In the genomic region with DNA sequence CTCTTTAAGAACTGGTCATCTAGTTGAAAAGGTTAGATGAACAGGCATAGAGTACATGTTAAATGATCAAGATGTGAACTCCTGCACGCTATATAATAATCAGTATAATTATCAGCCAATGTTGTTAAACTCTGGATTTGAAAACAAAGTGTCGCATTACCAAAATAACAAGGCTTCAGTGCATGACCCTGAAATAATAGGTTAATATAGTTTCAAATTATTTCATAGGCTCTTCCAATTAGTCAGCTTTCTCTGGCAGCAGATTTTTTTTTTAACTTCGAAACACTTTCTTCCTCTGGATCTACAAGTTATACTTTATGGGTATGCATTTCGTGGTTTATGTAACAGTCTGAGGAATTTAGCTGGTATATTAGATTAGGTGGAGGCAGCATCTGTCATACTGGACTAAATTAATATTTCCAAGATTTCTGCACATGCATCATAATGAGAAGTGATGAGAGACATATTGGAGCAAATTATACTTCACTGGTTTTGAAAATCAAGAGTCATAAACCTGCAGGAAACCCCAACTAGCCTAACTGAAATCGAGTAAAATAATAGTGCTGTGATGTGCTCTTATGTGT, we compare ENCODE assay signal across 18 cellular contexts.
DNase-seq lines count a peak whose midpoint lies in the region; ATAC-seq and TF ChIP-seq lines count a peak whose summit lies in the region.
"Had no signal": no experiment of that assay in that cellular context is flagged by ENCODE, and none has a peak within 500 bp of the region (broad histone marks: within the 10 kb centered on the region; RNA-seq: fewer than 3 reads in every experiment).

No MANE protein-coding gene starts in this region.

- no peaks in the 10 kb centered on the region for H4K20me1 ChIP-seq in GM23338 (replicated peaks; ENCODE audit: insufficient read depth)

- CTCF ChIA-PET in CD8-positive, alpha-beta T cell (lab: Charles Lee) = no interaction called here
- CTCF ChIA-PET in naive thymus-derived CD4-positive, alpha-beta T cell (lab: Charles Lee) = no interaction called here

- no peaks in the 10 kb centered on the region for H3K9me3 Mint-ChIP-seq in CD8-positive, alpha-beta T cell
- no peaks in the 10 kb centered on the region for H3K9me3 Mint-ChIP-seq in GM23338
- no peaks in the 10 kb centered on the region for H3K9me3 Mint-ChIP-seq in naive thymus-derived CD4-positive, alpha-beta T cell
- H3K9me3 Mint-ChIP-seq: H9 had no signal

- TF ChIP-seq EP300 in transverse colon (IDR thresholded peaks at IDR 0.05; ENCODE audit: low read depth) = no peak

- in situ Hi-C loops in transverse colon (cut with MboI; ENCODE audit: low pct_ligation_motif_present in 1 of 4, low pct_unique_long_range_greater_than_20kb in 1 of 4, low sequenced_read_pairs in 3 of 4) = no loop called here

- H2AFZ ChIP-seq in GM23338 = no peak overlapping the region

- H3K4me2 ChIP-seq in GM23338 = no peak overlapping the region

- no peaks in the 10 kb centered on the region for H3F3A ChIP-seq in GM23338 (replicated peaks; ENCODE audit: low read depth)

- no peaks in the 10 kb centered on the region for H3K36me3 ChIP-seq in CD8-positive, alpha-beta T cell (ENCODE audit: insufficient read depth, low read length)
- H3K36me3 ChIP-seq in GM23338 (ENCODE audit: insufficient read depth) (no peaks in the 10 kb centered on the region), transverse colon (no peaks in the 10 kb centered on the region)
- no peaks in the 10 kb centered on the region for H3K36me3 ChIP-seq in naive thymus-derived CD4-positive, alpha-beta T cell (ENCODE audit: control insufficient read depth in 2 of 3, insufficient read depth in 3 of 3, low read length in 3 of 3)

- H3K4me3 Mint-ChIP-seq in CD8-positive, alpha-beta T cell = no peak overlapping the region
- no peak overlapping the region for H3K4me3 Mint-ChIP-seq in GM23338
- peak overlapping the region in 5 of 10 donors; percentile 21 to 86 (median 47) for H3K4me3 Mint-ChIP-seq in naive thymus-derived CD4-positive, alpha-beta T cell
- H3K4me3 Mint-ChIP-seq: H9 had no signal

- H3K4me3 ChIP-seq in CD8-positive, alpha-beta T cell (ENCODE audit: low read depth, low read length) = no peak overlapping the region
- H3K4me3 ChIP-seq in GM23338 = no peak overlapping the region
- H3K4me3 ChIP-seq in naive thymus-derived CD4-positive, alpha-beta T cell (ENCODE audit: low read length) = no peak overlapping the region
- no peak overlapping the region for H3K4me3 ChIP-seq in transverse colon

- no peak for TF ChIP-seq CTCF in CD8-positive, alpha-beta T cell (IDR thresholded peaks at IDR 0.05)
- TF ChIP-seq CTCF in GM23338 (conservative IDR thresholded peaks at IDR 0.05; ENCODE audit: low read depth in 2 of 2) (no peak), transverse colon (IDR thresholded peaks at IDR 0.05) (no peak)

- peaks cover 20% of the 10 kb centered on the region for H3K4me1 Mint-ChIP-seq in CD8-positive, alpha-beta T cell (ENCODE audit: low read depth)
- H3K4me1 Mint-ChIP-seq in GM23338 = no peaks in the 10 kb centered on the region; the same call in 1 of the 3 replicates
- peaks cover 8 to 42% (median 22%) of the 10 kb centered on the region in 7 donors for H3K4me1 Mint-ChIP-seq in naive thymus-derived CD4-positive, alpha-beta T cell
- H3K4me1 Mint-ChIP-seq: H9 had no signal

- no peaks in the 10 kb centered on the region for H3K9me3 ChIP-seq in CD8-positive, alpha-beta T cell (ENCODE audit: low read length)
- no peaks in the 10 kb centered on the region for H3K9me3 ChIP-seq in naive thymus-derived CD4-positive, alpha-beta T cell (ENCODE audit: control insufficient read depth in 2 of 3, low read length in 3 of 3)
- no peaks in the 10 kb centered on the region for H3K9me3 ChIP-seq in transverse colon
- H3K9me3 ChIP-seq: Caco-2 had no signal

- no peaks in the 10 kb centered on the region for H3K27me3 Mint-ChIP-seq in CD8-positive, alpha-beta T cell (ENCODE audit: low read depth)
- H3K27me3 Mint-ChIP-seq in GM23338 (ENCODE audit: insufficient read depth, low read depth, poor library complexity) = peaks cover 3% of the 10 kb centered on the region
- H3K27me3 Mint-ChIP-seq in naive thymus-derived CD4-positive, alpha-beta T cell = no peaks in the 10 kb centered on the region

- POLR2A ChIA-PET in CD8-positive, alpha-beta T cell (lab: Charles Lee) = interaction anchor here (0.6 kb wide), 1 partner anchor 658 kb away, joined by 3 read pairs; no protein-coding TSS in a partner anchor
- POLR2A ChIA-PET in naive thymus-derived CD4-positive, alpha-beta T cell (lab: Charles Lee) = interaction anchor here (0.6 kb wide), 1 partner anchor 467 kb away, joined by 3 read pairs; no protein-coding TSS in a partner anchor

- H3K27ac ChIP-seq in CD8-positive, alpha-beta T cell (ENCODE audit: low read depth, low read length) = no peak overlapping the region
- H3K27ac ChIP-seq in GM23338 (ENCODE audit: low read depth) (0 out of 2 replicates have a peak overlapping the region, but pooled peaks have one; percentile 17), transverse colon (no peak overlapping the region)
- peak overlapping the region; percentile 58 for H3K27ac ChIP-seq in naive thymus-derived CD4-positive, alpha-beta T cell (ENCODE audit: low read depth, low read length)

- intact Hi-C loops in CD8-positive, alpha-beta T cell (cut with DNase I, micrococcal nuclease) = no loop called here
- intact Hi-C loops in naive thymus-derived CD4-positive, alpha-beta T cell (cut with micrococcal nuclease) = no loop called here
- intact Hi-C loops in transverse colon (cut with DNase I; ENCODE audit: low total_unique reads) = no loop called here
- intact Hi-C loops in left ventricle myocardium superior (cut with micrococcal nuclease) = no loop called here

- no peaks in the 10 kb centered on the region for H3K4me1 ChIP-seq in CD8-positive, alpha-beta T cell (ENCODE audit: insufficient read depth, low read length)
- H3K4me1 ChIP-seq in GM23338 (ENCODE audit: insufficient read depth) (0 out of 2 replicates have a peak, but pooled peaks cover 5% of the 10 kb centered on the region), transverse colon (no peaks in the 10 kb centered on the region)
- no peaks in the 10 kb centered on the region for H3K4me1 ChIP-seq in naive thymus-derived CD4-positive, alpha-beta T cell (ENCODE audit: control insufficient read depth in 2 of 2, insufficient read depth in 2 of 2, low read length in 2 of 2)
- H3K4me1 ChIP-seq: Caco-2 had no signal

- no peaks in the 10 kb centered on the region for H3K9me2 ChIP-seq in GM23338 (ENCODE audit: insufficient read depth)

- WGBS in transverse colon (ENCODE audit: low coverage in 1 of 2), 2 donors = 51 to 79% methylated on average over 5 of the region's 5 CpGs

- ATAC-seq in CD8-positive, alpha-beta T cell = no peak
- ATAC-seq in GM23338 (no peak), left ventricle myocardium superior (no peak)
- ATAC-seq in naive thymus-derived CD4-positive, alpha-beta T cell = no peak

- no peaks in the 10 kb centered on the region for H3K79me2 ChIP-seq in GM23338 (replicated peaks; ENCODE audit: insufficient read depth)

- DNase-seq in CD8-positive, alpha-beta T cell = no peak
- no peak for DNase-seq in GM23338 (ENCODE audit: low spot score)
- peak; percentile 6 for DNase-seq in NCI-H69 (lab: John Stamatoyannopoulos, UW)
- DNase-seq in naive thymus-derived CD4-positive, alpha-beta T cell = no peak
- no peak for DNase-seq in DMS79 (lab: John Stamatoyannopoulos, UW)
- DNase-seq in transverse colon = no peak
- DNase-seq in left ventricle myocardium superior = no peak
- DNase-seq: Caco-2; CD4-positive, CD25-positive, alpha-beta regulatory T cell; DMS153; H9; NCI-H1092; NCI-H1436; NCI-H187 treated with DMSO at 0.1 percent for 48 hours; NCI-H2107; NCI-H2227 treated with DMSO at 0.1 percent for 48 hours; NCI-H510A; OCI-M1 had no signal

- peaks cover 53% of the 10 kb centered on the region for H3K36me3 Mint-ChIP-seq in CD8-positive, alpha-beta T cell
- no peaks in the 10 kb centered on the region for H3K36me3 Mint-ChIP-seq in GM23338 (ENCODE audit: low read depth)
- peaks cover 2 to 49% (median 42%) of the 10 kb centered on the region in 5 donors for H3K36me3 Mint-ChIP-seq in naive thymus-derived CD4-positive, alpha-beta T cell

- no peaks in the 10 kb centered on the region for H3K27me3 ChIP-seq in CD8-positive, alpha-beta T cell (ENCODE audit: insufficient read depth, low read length)
- H3K27me3 ChIP-seq in GM23338 (ENCODE audit: insufficient read depth) (no peaks in the 10 kb centered on the region), transverse colon (no peaks in the 10 kb centered on the region)
- H3K27me3 ChIP-seq in naive thymus-derived CD4-positive, alpha-beta T cell (ENCODE audit: control insufficient read depth in 2 of 2, insufficient read depth in 2 of 2, low read length in 2 of 2) = no peaks in the 10 kb centered on the region

- TF ChIP-seq POLR2A in transverse colon (IDR thresholded peaks at IDR 0.05) = no peak

- H3K27ac Mint-ChIP-seq in CD8-positive, alpha-beta T cell = peak overlapping the region; percentile 58
- no peak overlapping the region for H3K27ac Mint-ChIP-seq in GM23338
- H3K27ac Mint-ChIP-seq in naive thymus-derived CD4-positive, alpha-beta T cell = peak overlapping the region in 6 of 9 donors; percentile 1 to 88 (median 49)
- H3K27ac Mint-ChIP-seq: H9 had no signal

TF ChIP-seq in GM23338, 12 proteins besides CTCF, POLR2A, EP300 and RAD21 (continues in another document):
- TF ChIP-seq, protein P1, sequence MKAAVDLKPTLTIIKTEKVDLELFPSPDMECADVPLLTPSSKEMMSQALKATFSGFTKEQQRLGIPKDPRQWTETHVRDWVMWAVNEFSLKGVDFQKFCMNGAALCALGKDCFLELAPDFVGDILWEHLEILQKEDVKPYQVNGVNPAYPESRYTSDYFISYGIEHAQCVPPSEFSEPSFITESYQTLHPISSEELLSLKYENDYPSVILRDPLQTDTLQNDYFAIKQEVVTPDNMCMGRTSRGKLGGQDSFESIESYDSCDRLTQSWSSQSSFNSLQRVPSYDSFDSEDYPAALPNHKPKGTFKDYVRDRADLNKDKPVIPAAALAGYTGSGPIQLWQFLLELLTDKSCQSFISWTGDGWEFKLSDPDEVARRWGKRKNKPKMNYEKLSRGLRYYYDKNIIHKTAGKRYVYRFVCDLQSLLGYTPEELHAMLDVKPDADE (IDR thresholded peaks at IDR 0.05) = no peak

Comparison
In these comparisons a context has a peak if more than half of its experiments do, and no peak if none do; other contexts are left out.
1. H3K27ac ChIP-seq: peak in GM23338 (single experiment) and naive thymus-derived CD4-positive, alpha-beta T cell (single experiment); none in CD8-positive, alpha-beta T cell (single experiment) and transverse colon (0 of 4).